Comparison of ENCODE assay signal across 8 cellular contexts in genomic region chr2:113173563-113174368, GRCh38.
DNase-seq lines count a peak whose midpoint lies in the region; ATAC-seq and TF ChIP-seq lines count a peak whose summit lies in the region.

TSS of gene PSD4 (plus strand) at chr2:113173971. CDS start at chr2:113182457, 8,486 bp downstream.

- no peaks in the 10 kb centered on the region for H3K4me1 ChIP-seq in rectal smooth muscle tissue (ENCODE audit: control insufficient read depth, insufficient read depth, low read length)

- H3K4me3 ChIP-seq in HL-60 (replicated peaks; ENCODE audit: insufficient read depth, low read length): peak within 1 kb of the TSS; percentile 85
- H3K4me3 ChIP-seq in rectal smooth muscle tissue (ENCODE audit: low read length): peak within 1 kb of the TSS; percentile 62

- H3K36me3 ChIP-seq in rectal smooth muscle tissue (ENCODE audit: control insufficient read depth, insufficient read depth, low read length): no peaks in the 10 kb centered on the region

- DNase-seq in CD1c-positive myeloid dendritic cell (ENCODE audit: extremely low spot score) (peak; percentile 85), HL-60 (ENCODE audit: low read depth in 1 of 2, low spot score in 1 of 2) (peak; percentile 83 to 97), NCI-H146 (lab: John Stamatoyannopoulos, UW) (no peak), kidney glomerular epithelial cell (lab: John Stamatoyannopoulos, UW) (no peak)
- peak; percentile 75 to 76 for DNase-seq in activated CD4-positive, alpha-beta T cell treated with anti-CD3 and anti-CD28 coated beads for 24 hours (ENCODE audit: low read depth in 2 of 2)
- DNase-seq in effector CD8-positive, alpha-beta T cell (lab: John Stamatoyannopoulos, UW): peak; percentile 52

- TF ChIP-seq CTCF in HL-60 (IDR thresholded peaks at IDR 0.05; ENCODE audit: insufficient read depth, low read length): no peak

- H3K9ac ChIP-seq in rectal smooth muscle tissue (ENCODE audit: low read length): no peak within 1 kb of the TSS

- H3K27me3 ChIP-seq in HL-60 (ENCODE audit: insufficient read depth, poor library complexity, severe bottlenecking): no peaks in the 10 kb centered on the region
- H3K27me3 ChIP-seq in rectal smooth muscle tissue (ENCODE audit: control insufficient read depth, insufficient read depth, low read length): no peaks in the 10 kb centered on the region

- peak within 1 kb of the TSS; percentile 88 for H3K27ac ChIP-seq in HL-60 (replicated peaks)
- H3K27ac ChIP-seq in rectal smooth muscle tissue (ENCODE audit: low read depth, low read length): no peak within 1 kb of the TSS

- ATAC-seq in GM19467 (IDR thresholded peaks at IDR 0.05; ENCODE audit: unreplicated experiment): peak; percentile 74

Comparison
In these comparisons a context has a peak if more than half of its experiments do, and no peak if none do; other contexts are left out.
1. DNase-seq: peak in CD1c-positive myeloid dendritic cell (single experiment), HL-60 (2 of 2), activated CD4-positive, alpha-beta T cell treated with anti-CD3 and anti-CD28 coated beads for 24 hours (2 of 2) and effector CD8-positive, alpha-beta T cell (single experiment); none in NCI-H146 (single experiment) and kidney glomerular epithelial cell (single experiment).